ENCODE assay signal across 20 cellular contexts in genomic region chr2:203886579-203887230, GRCh38. TPM values are rescaled to one million over a fixed set of nuclear protein-coding genes. Genes with fewer than 3 reads are reported as not detected.
DNase-seq lines count a peak whose midpoint lies in the region; ATAC-seq and TF ChIP-seq lines count a peak whose summit lies in the region.
"Had no signal": no experiment of that assay in that cellular context is flagged by ENCODE, and none has a peak within 500 bp of the region (broad histone marks: within the 10 kb centered on the region; RNA-seq: fewer than 3 reads in every experiment).

No MANE protein-coding gene starts in this region.

- peak; percentile 62 to 65 for ATAC-seq in CD4-positive, CD25-positive, alpha-beta regulatory T cell (ENCODE audit: low read depth in 2 of 2)
- ATAC-seq: CD8-positive, alpha-beta T cell; Panc1 had no signal

- H3K27me3 ChIP-seq in CD4-positive, CD25-positive, alpha-beta regulatory T cell (ENCODE audit: control insufficient read depth, insufficient read depth, low read length) = no peaks in the 10 kb centered on the region

- H3K9me3 ChIP-seq in CD4-positive, CD25-positive, alpha-beta regulatory T cell (ENCODE audit: control insufficient read depth in 2 of 2, low read length in 2 of 2) = no peaks in the 10 kb centered on the region

- H3K36me3 ChIP-seq in CD4-positive, CD25-positive, alpha-beta regulatory T cell (ENCODE audit: control insufficient read depth, insufficient read depth, low read length) = no peaks in the 10 kb centered on the region

- TF ChIP-seq CTCF in epithelial cell of esophagus (IDR thresholded peaks at IDR 0.05; ENCODE audit: insufficient read depth, low read depth, low read length, missing control alignments) = no peak
- TF ChIP-seq CTCF in GM13977 (IDR thresholded peaks at IDR 0.05; ENCODE audit: extremely low read depth, insufficient read depth, missing control alignments) = no peak
- no peak for TF ChIP-seq CTCF in foreskin fibroblast (IDR thresholded peaks at IDR 0.05; ENCODE audit: low read depth, low read length)

- DNase-seq in NK-92 treated with Interleukin-12 subunit alpha and Interleukin-12 subunit beta, amount 100 ng/mL, for 24 hours (lab: John Stamatoyannopoulos, UW) = peak; percentile 64
- no peak for DNase-seq in NK-92 (lab: John Stamatoyannopoulos, UW; ENCODE audit: unreplicated experiment)
- peak in 2 of 3 donors; percentile 50 to 90 for DNase-seq in CD4-positive, CD25-positive, alpha-beta regulatory T cell
- DNase-seq in T-helper 2 cell treated with Interferon-gamma antibody and Interleukin-4, amounts not matched to agents 5 μg/mL and 100 μg/mL, for 36 hours (ENCODE audit: low spot score) = peak; percentile 79
- DNase-seq in epithelial cell of esophagus (ENCODE audit: low read depth) = peak; percentile 19
- no peak for DNase-seq in GM13977 (ENCODE audit: low spot score)
- DNase-seq in foreskin fibroblast = no peak
- no peak for DNase-seq in SHP77 (lab: John Stamatoyannopoulos, UW)
- DNase-seq: CD8-positive, alpha-beta T cell; EL; erythroblast; glutamatergic neuron; NCI-H187; NCI-H524 had no signal

- peak overlapping the region; percentile 50 to 71 (median 53) for H3K27ac Mint-ChIP-seq in CD4-positive, CD25-positive, alpha-beta regulatory T cell
- H3K27ac Mint-ChIP-seq in T-helper 2 cell treated with Interferon-gamma antibody and Interleukin-4, amounts not matched to agents 5 μg/mL and 100 μg/mL, for 36 hours = peak overlapping the region; percentile 83
- H3K27ac Mint-ChIP-seq: CD8-positive, alpha-beta T cell; memory B cell had no signal

- H3K27ac ChIP-seq in CD4-positive, CD25-positive, alpha-beta regulatory T cell (ENCODE audit: insufficient read depth, low read length, poor library complexity, severe bottlenecking) = peak overlapping the region; percentile 71

- H3K4me3 ChIP-seq in CD4-positive, CD25-positive, alpha-beta regulatory T cell (ENCODE audit: low read depth, low read length) = peak overlapping the region; percentile 45
- H3K4me3 ChIP-seq in epithelial cell of esophagus (ENCODE audit: low read length) (no peak overlapping the region), foreskin fibroblast (ENCODE audit: low read depth in 1 of 2, low read length in 2 of 2) (no peak overlapping the region)
- H3K4me3 ChIP-seq: coronary artery had no signal

- H3K4me1 Mint-ChIP-seq in CD4-positive, CD25-positive, alpha-beta regulatory T cell = peaks cover 39 to 58% (median 54%) of the 10 kb centered on the region in 4 donors
- H3K4me1 Mint-ChIP-seq in T-helper 2 cell treated with Interferon-gamma antibody and Interleukin-4, amounts not matched to agents 5 μg/mL and 100 μg/mL, for 36 hours (ENCODE audit: low read depth) = peaks cover 56% of the 10 kb centered on the region
- H3K4me1 Mint-ChIP-seq: memory B cell had no signal

- H3K9me3 Mint-ChIP-seq in CD4-positive, CD25-positive, alpha-beta regulatory T cell = peaks cover 0 to 3% (median 0%) of the 10 kb centered on the region in 7 donors
- H3K9me3 Mint-ChIP-seq in T-helper 2 cell treated with Interferon-gamma antibody and Interleukin-4, amounts not matched to agents 5 μg/mL and 100 μg/mL, for 36 hours = no peaks in the 10 kb centered on the region
- H3K9me3 Mint-ChIP-seq: CD8-positive, alpha-beta T cell; memory B cell; neural crest cell had no signal

- peak overlapping the region; percentile 23 to 44 (median 38) for H3K4me3 Mint-ChIP-seq in CD4-positive, CD25-positive, alpha-beta regulatory T cell
- H3K4me3 Mint-ChIP-seq in T-helper 2 cell treated with Interferon-gamma antibody and Interleukin-4, amounts not matched to agents 5 μg/mL and 100 μg/mL, for 36 hours = peak overlapping the region; percentile 43
- H3K4me3 Mint-ChIP-seq: CD8-positive, alpha-beta T cell; memory B cell; neural crest cell had no signal

- in situ Hi-C loops in GM13977 (cut with MboI; ENCODE audit: low pct_unique_long_range_greater_than_20kb, low sequenced_read_pairs, unreplicated experiment) = no loop called here

- H3K4me1 ChIP-seq in CD4-positive, CD25-positive, alpha-beta regulatory T cell (ENCODE audit: control insufficient read depth, insufficient read depth, low read length, poor library complexity, severe bottlenecking) = peaks cover 34% of the 10 kb centered on the region

- H3K36me3 Mint-ChIP-seq in CD4-positive, CD25-positive, alpha-beta regulatory T cell = no peaks in the 10 kb centered on the region
- no peaks in the 10 kb centered on the region for H3K36me3 Mint-ChIP-seq in T-helper 2 cell treated with Interferon-gamma antibody and Interleukin-4, amounts not matched to agents 5 μg/mL and 100 μg/mL, for 36 hours (ENCODE audit: low read depth)
- H3K36me3 Mint-ChIP-seq: CD8-positive, alpha-beta T cell; memory B cell had no signal

- no peaks in the 10 kb centered on the region for H3K27me3 Mint-ChIP-seq in CD4-positive, CD25-positive, alpha-beta regulatory T cell
- no peaks in the 10 kb centered on the region for H3K27me3 Mint-ChIP-seq in T-helper 2 cell treated with Interferon-gamma antibody and Interleukin-4, amounts not matched to agents 5 μg/mL and 100 μg/mL, for 36 hours (ENCODE audit: low read depth)

RNA-seq across cellular contexts. Expression of gene CTLA4, which starts 19.1 kb away (rescaled TPM):
- 459 TPM for total RNA-seq in CD4-positive, CD25-positive, alpha-beta regulatory T cell
- polyA plus RNA-seq in CD4-positive, CD25-positive, alpha-beta regulatory T cell = 10 to 100 TPM; 52.1 to 79.2 (median 55.7) TPM
- total RNA-seq: H4, HT-29 had no signal

RNA-seq across cellular contexts. Expression of gene ICOS, which starts 49.9 kb away (rescaled TPM):
- 195 TPM for total RNA-seq in CD4-positive, CD25-positive, alpha-beta regulatory T cell
- polyA plus RNA-seq in CD4-positive, CD25-positive, alpha-beta regulatory T cell = 10 to 100 TPM; 33.0 to 45.2 (median 38.2) TPM
- total RNA-seq: H4, HT-29, neural crest cell had no signal

Comparison
In these comparisons a context has a peak if more than half of its experiments do, and no peak if none do; other contexts are left out.
1. DNase-seq: peak in NK-92 treated with Interleukin-12 subunit alpha and Interleukin-12 subunit beta, amount 100 ng/mL, for 24 hours (single experiment), CD4-positive, CD25-positive, alpha-beta regulatory T cell (2 of 3), T-helper 2 cell treated with Interferon-gamma antibody and Interleukin-4, amounts not matched to agents 5 μg/mL and 100 μg/mL, for 36 hours (single experiment) and epithelial cell of esophagus (single experiment); none in NK-92 (single experiment), GM13977 (single experiment), foreskin fibroblast (0 of 2) and SHP77 (0 of 2).